8 cellular contexts compared by ENCODE assay signal in the genomic region with DNA sequence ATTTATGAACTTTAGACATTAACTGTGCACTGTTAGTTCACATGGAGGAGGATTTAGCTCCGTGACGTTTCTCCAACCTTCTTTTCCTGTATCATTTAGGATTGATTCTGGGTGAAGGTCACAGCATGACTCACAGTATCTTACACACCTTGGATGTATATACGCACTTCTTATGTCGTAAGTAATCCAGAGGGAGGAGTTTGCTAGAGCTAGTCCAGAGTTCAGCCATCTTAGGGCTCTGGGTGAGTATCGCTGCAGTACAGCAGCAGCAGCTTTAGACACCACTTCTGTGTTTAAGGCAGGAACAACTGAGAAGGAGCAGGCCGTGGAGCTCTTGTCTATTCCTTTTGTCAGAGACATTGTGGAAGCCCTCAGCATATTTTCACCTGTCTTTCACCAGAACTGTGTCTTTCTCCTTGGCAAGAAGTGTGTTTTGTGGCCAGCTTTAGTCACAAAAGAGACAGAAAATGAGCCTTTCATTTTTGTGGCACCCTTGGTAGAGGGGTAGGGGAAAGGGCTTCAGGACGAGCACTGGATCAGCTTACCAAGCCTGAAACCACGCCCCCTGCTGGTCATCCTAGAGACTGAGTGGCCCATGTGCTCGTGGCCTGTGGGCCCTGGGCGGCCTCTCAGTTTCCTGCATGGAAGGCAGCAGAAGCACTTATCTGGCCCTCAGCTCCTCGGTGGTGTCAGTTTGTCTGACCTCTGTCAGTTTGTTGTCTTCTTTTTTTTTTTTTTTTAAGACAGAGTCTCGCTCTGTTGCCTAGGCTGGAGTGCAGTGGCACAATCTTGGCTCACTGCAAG.
DNase-seq lines count a peak whose midpoint lies in the region; ATAC-seq lines count a peak whose summit lies in the region.

No MANE protein-coding gene starts in this region.

- POLR2A ChIA-PET in activated CD4-positive, alpha-beta T cell treated with anti-CD3 and anti-CD28 coated beads for 36 hours (lab: Charles Lee), result interaction anchor here (0.6 kb wide), 1 partner anchor 222 kb away, joined by 3 read pairs; no protein-coding TSS in a partner anchor

- H3K4me1 Mint-ChIP-seq in activated CD4-positive, alpha-beta T cell treated with anti-CD3 and anti-CD28 coated beads for 36 hours, result peaks cover 9% of the 10 kb centered on the region

- CTCF ChIA-PET in activated CD4-positive, alpha-beta T cell treated with anti-CD3 and anti-CD28 coated beads for 36 hours (lab: Charles Lee), result interaction anchor here (0.6 to 7.8 kb wide), 50 partner anchors 9 to 1858 kb away, joined by 3 to 131 read pairs (median 4); partner anchors contain the start of genes ADARB1 and SLX9

- ATAC-seq in activated CD4-positive, alpha-beta T cell treated with anti-CD3 and anti-CD28 coated beads for 36 hours, result peak; percentile 71
- no peak for ATAC-seq in GM19463 (IDR thresholded peaks at IDR 0.05; ENCODE audit: unreplicated experiment)

- intact Hi-C loops in activated CD4-positive, alpha-beta T cell treated with anti-CD3 and anti-CD28 coated beads for 36 hours (cut with DNase I, micrococcal nuclease), result loop anchor here in 1 of 2 experiments (5.0 kb wide), 1 partner anchor 176 kb away; no protein-coding TSS in a partner anchor

- H3K36me3 Mint-ChIP-seq in activated CD4-positive, alpha-beta T cell treated with anti-CD3 and anti-CD28 coated beads for 36 hours (ENCODE audit: low read depth), result peaks cover 3% of the 10 kb centered on the region

- H3K27ac Mint-ChIP-seq in activated CD4-positive, alpha-beta T cell treated with anti-CD3 and anti-CD28 coated beads for 36 hours, result no peak overlapping the region

- H3K27me3 Mint-ChIP-seq in activated CD4-positive, alpha-beta T cell treated with anti-CD3 and anti-CD28 coated beads for 36 hours, result no peaks in the 10 kb centered on the region

- H3K9me3 Mint-ChIP-seq in activated CD4-positive, alpha-beta T cell treated with anti-CD3 and anti-CD28 coated beads for 36 hours (ENCODE audit: low read depth), result no peaks in the 10 kb centered on the region

- DNase-seq in NCI-H526 (lab: John Stamatoyannopoulos, UW) (peak; percentile 16 to 81), NCI-H526 treated with DMSO at 0.1 percent for 48 hours (lab: John Stamatoyannopoulos, UW) (no peak), NCI-H2107 (lab: John Stamatoyannopoulos, UW) (peak; percentile 27), dedifferentiated amniotic fluid mesenchymal stem cell (ENCODE audit: extremely low spot score) (peak; percentile 37), lung microvascular endothelial cell (ENCODE audit: low read depth in 2 of 2) (peak; percentile 76 to 86)
- peak; percentile 89 for DNase-seq in activated CD4-positive, alpha-beta T cell treated with anti-CD3 and anti-CD28 coated beads for 36 hours
- DNase-seq in stimulated activated CD8-positive, alpha-beta memory T cell treated with anti-CD3 and anti-CD28 coated beads, Interleukin-15, amount 100 ng/mL, for 48 hours (ENCODE audit: low read depth in 2 of 2), result peak; percentile 52 to 58

- H3K4me3 Mint-ChIP-seq in activated CD4-positive, alpha-beta T cell treated with anti-CD3 and anti-CD28 coated beads for 36 hours, result no peak overlapping the region
